ENCODE assay signal across 24 cellular contexts in genomic region chr16:15752717-15753488, GRCh38.
A peak's percentile ranks its signal among the peaks of the same experiment; 100 is the strongest.
DNase-seq lines count a peak whose midpoint lies in the region; ATAC-seq and TF ChIP-seq lines count a peak whose summit lies in the region.
"Had no signal": no experiment of that assay in that cellular context is flagged by ENCODE, and none has a peak within 500 bp of the region (broad histone marks: within the 10 kb centered on the region; RNA-seq: fewer than 3 reads in every experiment).

No MANE protein-coding gene starts in this region.

- DNase-seq in ascending aorta (ENCODE audit: low spot score in 2 of 2) (no peak), dorsolateral prefrontal cortex (no peak), glomerular visceral epithelial cell (ENCODE audit: extremely low spot score) (no peak)
- DNase-seq in activated effector memory CD4-positive, alpha-beta T cell treated with Interleukin-2 at 50 U/mL for 16 hours = no peak
- DNase-seq: C1 segment of cervical spinal cord; CD4-positive, alpha-beta memory T cell; COR-L47; DMS53; HCEC 1CT; KG1; MM.1S; NCI-H1092 treated with DMSO at 0.1 percent for 48 hours; NCI-H146; NCI-H1930; NCI-H2107; NCI-H446; NCI-H524 treated with DMSO at 0.1 percent for 48 hours; NCI-H82; PC-9; Right ventricle myocardium superior had no signal

- H3K36me3 ChIP-seq in HEK293 (ENCODE audit: control insufficient read depth in 2 of 2, insufficient read depth in 1 of 2, low read length in 2 of 2) = no peaks in the 10 kb centered on the region
- peaks cover 92 to 99% of the 10 kb centered on the region in 2 donors for H3K36me3 ChIP-seq in ascending aorta
- H3K36me3 ChIP-seq in rectal smooth muscle tissue (ENCODE audit: control insufficient read depth, insufficient read depth, low read length) = peaks cover 45% of the 10 kb centered on the region
- H3K36me3 ChIP-seq: SJSA1 had no signal

- H3K4me3 ChIP-seq in HEK293 (ENCODE audit: low read depth, low read length) (no peak overlapping the region), ascending aorta (no peak overlapping the region), rectal smooth muscle tissue (ENCODE audit: low read length) (no peak overlapping the region), dorsolateral prefrontal cortex (no peak overlapping the region)
- H3K4me3 ChIP-seq: PC-9, SJSA1 had no signal

- H3K27ac ChIP-seq in HEK293 (ENCODE audit: extremely low read depth, low read depth, low read length) = no peak overlapping the region
- peak overlapping the region; percentile 27 to 33 for H3K27ac ChIP-seq in ascending aorta
- H3K27ac ChIP-seq in rectal smooth muscle tissue (ENCODE audit: low read depth, low read length) = peak overlapping the region; percentile 50
- no peak overlapping the region for H3K27ac ChIP-seq in dorsolateral prefrontal cortex
- H3K27ac ChIP-seq: PC-9, SJSA1 had no signal

- H3K4me1 ChIP-seq in HEK293 (ENCODE audit: control insufficient read depth, insufficient read depth, low read length) (no peaks in the 10 kb centered on the region), ascending aorta (no peaks in the 10 kb centered on the region), rectal smooth muscle tissue (ENCODE audit: control insufficient read depth, insufficient read depth, low read length) (no peaks in the 10 kb centered on the region)

- H3K9ac ChIP-seq in rectal smooth muscle tissue (ENCODE audit: low read length) = no peak overlapping the region

- no peak for TF ChIP-seq CTCF in HEK293 (tag by site-specific recombination; IDR thresholded peaks at IDR 0.05)
- TF ChIP-seq CTCF in ascending aorta (IDR thresholded peaks at IDR 0.05) = no peak
- no peak for TF ChIP-seq CTCF in dorsolateral prefrontal cortex (IDR thresholded peaks at IDR 0.05 in 54 of 56, conservative IDR thresholded peaks at IDR 0.05 in 2 of 56; ENCODE audit: low read depth in 1 of 56, partially characterized antibody in 56 of 56)

- intact Hi-C loops in ascending aorta (cut with DNase I) = no loop called here
- intact Hi-C loops in dorsolateral prefrontal cortex (cut with DNase I) = no loop called here

- H3K9me3 ChIP-seq in HEK293 (ENCODE audit: control insufficient read depth, insufficient read depth, low read depth, low read length) (no peaks in the 10 kb centered on the region), ascending aorta (no peaks in the 10 kb centered on the region)
- H3K9me3 ChIP-seq: SJSA1 had no signal

- POLR2A ChIA-PET in HEK293 (lab: Yijun Ruan, JAX) = no interaction called here

- CTCF ChIA-PET in HEK293 (lab: Yijun Ruan, JAX) = interaction anchor here (0.6 to 0.9 kb wide), 3 partner anchors 13 to 375 kb away, joined by 3 to 4 read pairs (median 4); no protein-coding TSS in a partner anchor

- no peaks in the 10 kb centered on the region for H3K27me3 ChIP-seq in ascending aorta
- no peaks in the 10 kb centered on the region for H3K27me3 ChIP-seq in rectal smooth muscle tissue (ENCODE audit: control insufficient read depth, insufficient read depth, low read length)
- H3K27me3 ChIP-seq in dorsolateral prefrontal cortex = peaks cover 0 to 6% (median 0%) of the 10 kb centered on the region in 45 donors
- H3K27me3 ChIP-seq: SJSA1 had no signal

- ATAC-seq in GM21423 (IDR thresholded peaks at IDR 0.05; ENCODE audit: unreplicated experiment) = no peak

TF ChIP-seq in HEK293, 187 proteins besides CTCF, POLR2A, EP300 and RAD21:
- TF ChIP-seq GLIS1 (tag by site-specific recombination; IDR thresholded peaks at IDR 0.05) (peak; percentile 59), ZNF639 (tag by site-specific recombination; IDR thresholded peaks at IDR 0.05) (no peak), ZIC2 (tag by site-specific recombination; IDR thresholded peaks at IDR 0.05) (peak; percentile 16; the same call in 1 of the 2 replicates)
TF ChIP-seq in HEK293: peak in this region for 2.

Comparison
In these comparisons a context has a peak if more than half of its experiments do, and no peak if none do; other contexts are left out.
1. H3K27ac ChIP-seq: peak in ascending aorta (2 of 2) and rectal smooth muscle tissue (single experiment); none in HEK293 (single experiment) and dorsolateral prefrontal cortex (0 of 59).